ENCODE assay signal across 20 cellular contexts in the genomic region with DNA sequence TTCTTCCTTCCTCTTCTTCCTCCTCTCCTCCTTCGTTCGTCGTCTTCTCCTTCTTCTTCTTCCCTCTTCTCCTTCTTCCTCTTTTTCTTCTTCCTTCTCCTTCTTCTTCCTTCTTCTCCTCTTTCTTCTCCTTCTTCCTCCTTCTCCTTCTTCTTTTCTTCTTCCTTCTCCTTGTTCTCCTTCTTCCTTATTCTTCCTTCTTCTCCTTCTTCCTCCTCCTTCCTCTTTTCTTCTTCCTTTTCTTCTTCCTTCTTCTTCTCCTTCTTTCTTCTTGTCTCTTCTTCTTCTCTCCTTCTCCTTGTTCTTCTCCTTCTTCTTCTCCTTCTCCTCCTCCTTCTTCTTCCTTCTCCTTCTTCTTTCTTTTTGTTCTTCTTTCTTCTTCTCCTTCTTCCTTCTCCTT. TPM values are rescaled to one million over a fixed set of nuclear protein-coding genes. Genes with fewer than 3 reads are reported as not detected.
DNase-seq lines count a peak whose midpoint lies in the region; ATAC-seq and TF ChIP-seq lines count a peak whose summit lies in the region.
"Had no signal": no experiment of that assay in that cellular context is flagged by ENCODE, and none has a peak within 500 bp of the region (broad histone marks: within the 10 kb centered on the region; RNA-seq: fewer than 3 reads in every experiment).

No MANE protein-coding gene starts in this region.

- no peak overlapping the region for H3K27ac ChIP-seq in body of pancreas
- H3K27ac ChIP-seq: HL-60, SJCRH30 had no signal

- peaks cover 0 to 4% of the 10 kb centered on the region in 2 donors for H3K36me3 Mint-ChIP-seq in activated T-cell treated with anti-CD3 and anti-CD28 coated beads, Interleukin-2, amount 50 U/mL, for 72 hours (ENCODE audit: insufficient read depth in 2 of 2)
- peaks cover 15% of the 10 kb centered on the region for H3K36me3 Mint-ChIP-seq in activated T-cell treated with anti-CD3 and anti-CD28 coated beads, Interleukin-2, amount 50 U/mL, for 4 hours (ENCODE audit: insufficient read depth)
- H3K36me3 Mint-ChIP-seq in IgD-negative memory B cell (no peaks in the 10 kb centered on the region), glutamatergic neuron (ENCODE audit: unreplicated experiment) (peaks cover 37% of the 10 kb centered on the region)
- H3K36me3 Mint-ChIP-seq in central memory CD8-positive, alpha-beta T cell (ENCODE audit: insufficient read depth): peaks cover 18% of the 10 kb centered on the region
- peaks cover 56% of the 10 kb centered on the region for H3K36me3 Mint-ChIP-seq in stimulated activated memory B cell treated with anti-CD40 and anti-IgM and Interleukin-4, amounts not matched to agents 10 μg/mL and 1 μg/mL and 100 μg/mL, for 72 hours

- peaks cover 2 to 4% of the 10 kb centered on the region in 2 donors for H3K9me3 Mint-ChIP-seq in activated T-cell treated with anti-CD3 and anti-CD28 coated beads, Interleukin-2, amount 50 U/mL, for 72 hours
- no peaks in the 10 kb centered on the region for H3K9me3 Mint-ChIP-seq in activated T-cell treated with anti-CD3 and anti-CD28 coated beads, Interleukin-2, amount 50 U/mL, for 4 hours
- H3K9me3 Mint-ChIP-seq in IgD-negative memory B cell (peaks cover 0 to 1% (median 0%) of the 10 kb centered on the region in 3 donors), glutamatergic neuron (ENCODE audit: unreplicated experiment) (peaks cover 19% of the 10 kb centered on the region)
- no peaks in the 10 kb centered on the region for H3K9me3 Mint-ChIP-seq in central memory CD8-positive, alpha-beta T cell
- H3K9me3 Mint-ChIP-seq in stimulated activated memory B cell treated with anti-CD40 and anti-IgM and Interleukin-4, amounts not matched to agents 10 μg/mL and 1 μg/mL and 100 μg/mL, for 72 hours: peaks cover 36% of the 10 kb centered on the region

- intact Hi-C loops in body of pancreas (cut with DNase I): no loop called here

- DNase-seq in activated T-cell treated with anti-CD3 and anti-CD28 coated beads, Interleukin-2, amount 50 U/mL, for 72 hours: no peak
- no peak for DNase-seq in activated T-cell treated with anti-CD3 and anti-CD28 coated beads, Interleukin-2, amount 50 U/mL, for 4 hours
- no peak for DNase-seq in central memory CD8-positive, alpha-beta T cell (ENCODE audit: low spot score in 2 of 2)
- DNase-seq in kidney tubule cell (ENCODE audit: low spot score) (no peak), body of pancreas (no peak), glutamatergic neuron (no peak)
- DNase-seq: 8988T, C1 segment of cervical spinal cord, GF-D8, HCEC 1CT, KBM-7, NCI-H1048, NCI-H1694, NCI-H345, NCI-H526 treated with DMSO at 0.1 percent for 48 hours, RPMI8226, SJCRH30 had no signal

- no peak for ATAC-seq in activated T-cell treated with anti-CD3 and anti-CD28 coated beads, Interleukin-2, amount 50 U/mL, for 72 hours (replicated peaks in 1 of 2)
- ATAC-seq in activated T-cell treated with anti-CD3 and anti-CD28 coated beads, Interleukin-2, amount 50 U/mL, for 4 hours: no peak
- no peak for ATAC-seq in central memory CD8-positive, alpha-beta T cell (replicated peaks; ENCODE audit: extremely low read depth, poor library complexity, severe bottlenecking)
- no peak for ATAC-seq in stimulated activated memory B cell treated with anti-CD40 and anti-IgM and Interleukin-4, amounts not matched to agents 10 μg/mL and 1 μg/mL and 100 μg/mL, for 72 hours
- no peak for ATAC-seq in body of pancreas

- no peak for TF ChIP-seq CTCF in body of pancreas (IDR thresholded peaks at IDR 0.05)
- no peak for TF ChIP-seq CTCF in glutamatergic neuron (IDR thresholded peaks at IDR 0.05; ENCODE audit: partially characterized antibody, unreplicated experiment)

- peak overlapping the region; percentile 93 for H3K27ac Mint-ChIP-seq in activated T-cell treated with anti-CD3 and anti-CD28 coated beads, Interleukin-2, amount 50 U/mL, for 72 hours
- H3K27ac Mint-ChIP-seq in IgD-negative memory B cell (peak overlapping the region in 2 of 3 donors; percentile 85 to 89), glutamatergic neuron (ENCODE audit: unreplicated experiment) (no peak overlapping the region)
- H3K27ac Mint-ChIP-seq in central memory CD8-positive, alpha-beta T cell (ENCODE audit: low read depth): peak overlapping the region; percentile 93
- peak overlapping the region; percentile 87 for H3K27ac Mint-ChIP-seq in stimulated activated memory B cell treated with anti-CD40 and anti-IgM and Interleukin-4, amounts not matched to agents 10 μg/mL and 1 μg/mL and 100 μg/mL, for 72 hours

- no peak for TF ChIP-seq POLR2A in body of pancreas (IDR thresholded peaks at IDR 0.05)

- H3K27me3 Mint-ChIP-seq in activated T-cell treated with anti-CD3 and anti-CD28 coated beads, Interleukin-2, amount 50 U/mL, for 72 hours (ENCODE audit: low read depth): no peaks in the 10 kb centered on the region
- H3K27me3 Mint-ChIP-seq in activated T-cell treated with anti-CD3 and anti-CD28 coated beads, Interleukin-2, amount 50 U/mL, for 4 hours (ENCODE audit: low read depth): no peaks in the 10 kb centered on the region
- no peaks in the 10 kb centered on the region for H3K27me3 Mint-ChIP-seq in IgD-negative memory B cell
- H3K27me3 Mint-ChIP-seq in central memory CD8-positive, alpha-beta T cell: no peaks in the 10 kb centered on the region
- H3K27me3 Mint-ChIP-seq in stimulated activated memory B cell treated with anti-CD40 and anti-IgM and Interleukin-4, amounts not matched to agents 10 μg/mL and 1 μg/mL and 100 μg/mL, for 72 hours: no peaks in the 10 kb centered on the region
- H3K27me3 Mint-ChIP-seq in glutamatergic neuron (ENCODE audit: unreplicated experiment): peaks cover 11% of the 10 kb centered on the region

- no peaks in the 10 kb centered on the region for H3K4me1 ChIP-seq in body of pancreas
- H3K4me1 ChIP-seq: SJCRH30 had no signal

- no peak overlapping the region for H3K4me3 ChIP-seq in body of pancreas
- H3K4me3 ChIP-seq: SJCRH30 had no signal

- 54 to 94% methylated on average over 2 of the region's 3 CpGs for WGBS in body of pancreas, 2 donors

- H3K4me3 Mint-ChIP-seq in activated T-cell treated with anti-CD3 and anti-CD28 coated beads, Interleukin-2, amount 50 U/mL, for 72 hours: no peak overlapping the region
- no peak overlapping the region for H3K4me3 Mint-ChIP-seq in activated T-cell treated with anti-CD3 and anti-CD28 coated beads, Interleukin-2, amount 50 U/mL, for 4 hours
- peak overlapping the region in 1 of 4 donors; percentile 81 for H3K4me3 Mint-ChIP-seq in IgD-negative memory B cell
- H3K4me3 Mint-ChIP-seq in central memory CD8-positive, alpha-beta T cell: no peak overlapping the region
- no peak overlapping the region for H3K4me3 Mint-ChIP-seq in stimulated activated memory B cell treated with anti-CD40 and anti-IgM and Interleukin-4, amounts not matched to agents 10 μg/mL and 1 μg/mL and 100 μg/mL, for 72 hours
- no peak overlapping the region for H3K4me3 Mint-ChIP-seq in glutamatergic neuron (ENCODE audit: unreplicated experiment)

- H3K27me3 ChIP-seq in body of pancreas: no peaks in the 10 kb centered on the region
- H3K27me3 ChIP-seq: SJCRH30 had no signal

- no peaks in the 10 kb centered on the region for H3K36me3 ChIP-seq in body of pancreas (replicated peaks in 1 of 2; ENCODE audit: insufficient read depth in 1 of 2, low read depth in 2 of 2)

- no peaks in the 10 kb centered on the region for H3K9me3 ChIP-seq in body of pancreas
- H3K9me3 ChIP-seq: SJCRH30 had no signal

- peaks cover 8% of the 10 kb centered on the region for H3K4me1 Mint-ChIP-seq in activated T-cell treated with anti-CD3 and anti-CD28 coated beads, Interleukin-2, amount 50 U/mL, for 72 hours (ENCODE audit: low read depth)
- H3K4me1 Mint-ChIP-seq in activated T-cell treated with anti-CD3 and anti-CD28 coated beads, Interleukin-2, amount 50 U/mL, for 4 hours (ENCODE audit: low read depth): peaks cover 4% of the 10 kb centered on the region
- peaks cover 15 to 29% (median 22%) of the 10 kb centered on the region in 3 donors for H3K4me1 Mint-ChIP-seq in IgD-negative memory B cell
- H3K4me1 Mint-ChIP-seq in central memory CD8-positive, alpha-beta T cell: peaks cover 37% of the 10 kb centered on the region
- peaks cover 46% of the 10 kb centered on the region for H3K4me1 Mint-ChIP-seq in stimulated activated memory B cell treated with anti-CD40 and anti-IgM and Interleukin-4, amounts not matched to agents 10 μg/mL and 1 μg/mL and 100 μg/mL, for 72 hours
- H3K4me1 Mint-ChIP-seq in glutamatergic neuron (ENCODE audit: low read depth, unreplicated experiment): peaks cover 3% of the 10 kb centered on the region

RNA-seq across cellular contexts. Expression of a gene that starts 35.3 kb away (rescaled TPM):
- 10 to 100 TPM; 52.2 to 57.9 TPM for total RNA-seq in activated T-cell treated with anti-CD3 and anti-CD28 coated beads, Interleukin-2, amount 50 U/mL, for 72 hours
- total RNA-seq in activated T-cell treated with anti-CD3 and anti-CD28 coated beads, Interleukin-2, amount 50 U/mL, for 4 hours: 10 to 100 TPM; 69.8 to 80.9 (median 72.7) TPM
- polyA plus RNA-seq in IgD-negative memory B cell: 137 TPM
- total RNA-seq in body of pancreas (10 to 100 TPM; 33.0 to 46.4 TPM), glutamatergic neuron (ENCODE audit: unreplicated experiment) (82.7 TPM)

RNA-seq across cellular contexts. Expression of a gene that starts 42.7 kb away (rescaled TPM):
- 1 to 10 TPM; 7.2 to 8.4 TPM for total RNA-seq in activated T-cell treated with anti-CD3 and anti-CD28 coated beads, Interleukin-2, amount 50 U/mL, for 72 hours
- 1 to 10 TPM in 2 of 3 donors, under 1 TPM in 1; 0.63 to 2.4 (median 1.4) TPM for total RNA-seq in activated T-cell treated with anti-CD3 and anti-CD28 coated beads, Interleukin-2, amount 50 U/mL, for 4 hours
- polyA plus RNA-seq in IgD-negative memory B cell: 3.4 TPM
- total RNA-seq in body of pancreas: 10 to 100 TPM in 1 of 2 donors, 1 to 10 TPM in 1; 3.9 to 18.8 TPM
- 6.8 TPM for total RNA-seq in glutamatergic neuron (ENCODE audit: unreplicated experiment)
